ENCODE assay signal across 8 cellular contexts in genomic region chr12:103964805-103965204, GRCh38. TPM values are rescaled to one million over a fixed set of nuclear protein-coding genes. Genes with fewer than 3 reads are reported as not detected.
DNase-seq lines count a peak whose midpoint lies in the region; ATAC-seq, FAIRE-seq and TF ChIP-seq lines count a peak whose summit lies in the region.

No MANE protein-coding gene starts in this region.

- H3K4me3 ChIP-seq in astrocyte of the cerebellum (ENCODE audit: low read depth, low read length) (peak overlapping the region; percentile 92), HepG2 (replicated peaks in 1 of 3; ENCODE audit: insufficient read depth in 1 of 3, low read depth in 2 of 3, low read length in 3 of 3) (peak overlapping the region; percentile 68 to 88 (median 82))

- peaks cover 26% of the 10 kb centered on the region for H3K36me3 Mint-ChIP-seq in activated CD4-positive, alpha-beta T cell treated with anti-CD3 and anti-CD28 coated beads for 36 hours (ENCODE audit: low read depth)

- H3K4me1 ChIP-seq in HepG2 (ENCODE audit: insufficient read depth, low read length): peaks cover 61% of the 10 kb centered on the region

- no peak for TF ChIP-seq RAD21 in HepG2 (CRISPR knock-in tag; IDR thresholded peaks at IDR 0.05)

- H3K36me3 ChIP-seq in HepG2 (replicated peaks in 1 of 2; ENCODE audit: control insufficient read depth in 1 of 2, insufficient read depth in 2 of 2, low read length in 2 of 2): peaks cover 0 to 12% of the 10 kb centered on the region in 2 experiments; a peak in 1 of 5 replicates

- peak overlapping the region; percentile 98 for H3K27ac Mint-ChIP-seq in activated CD4-positive, alpha-beta T cell treated with anti-CD3 and anti-CD28 coated beads for 36 hours

- FAIRE-seq in HepG2 (lab: Jason Lieb, UNC): no peak

- peaks cover 45% of the 10 kb centered on the region for H3K4me1 Mint-ChIP-seq in activated CD4-positive, alpha-beta T cell treated with anti-CD3 and anti-CD28 coated beads for 36 hours

- no peak for TF ChIP-seq CTCF in astrocyte of the cerebellum (IDR thresholded peaks at IDR 0.05; ENCODE audit: low read depth, low read length, missing control alignments)
- no peak for TF ChIP-seq CTCF in HepG2 (CRISPR knock-in tag; IDR thresholded peaks at IDR 0.05)

- H3K79me2 ChIP-seq in HepG2 (ENCODE audit: insufficient read depth, low read length): peaks cover 58% of the 10 kb centered on the region

- H3K4me3 Mint-ChIP-seq in activated CD4-positive, alpha-beta T cell treated with anti-CD3 and anti-CD28 coated beads for 36 hours: peak overlapping the region; percentile 94

- intact Hi-C loops in activated CD4-positive, alpha-beta T cell treated with anti-CD3 and anti-CD28 coated beads for 36 hours (cut with DNase I, micrococcal nuclease): loop anchor here (1.0 to 10.0 kb wide), 14 partner anchors 8 to 1903 kb away; partner anchors contain the start of genes HCFC2 (in 2 of the 2), HSP90B1 (in 2 of the 2), NFYB (in 2 of the 2) and NT5DC3 (in 2 of the 2)
- intact Hi-C loops in HepG2 (cut with micrococcal nuclease; ENCODE audit: unreplicated experiment): loop anchor here (1.0 to 10.0 kb wide), 3 partner anchors 8 to 170 kb away; partner anchors contain the start of genes HSP90B1 and NFYB

- POLR2A ChIA-PET in activated CD4-positive, alpha-beta T cell treated with anti-CD3 and anti-CD28 coated beads for 36 hours (lab: Charles Lee): interaction anchor here (1.4 to 4.7 kb wide), 5 partner anchors 8 to 57 kb away, joined by 4 to 50 read pairs (median 12); partner anchors contain the start of gene HSP90B1
- POLR2A ChIA-PET in HepG2 (lab: Yijun Ruan, JAX): interaction anchor here (1.2 to 3.6 kb wide), 5 partner anchors 9 to 321 kb away, joined by 3 to 118 read pairs (median 8); partner anchors contain the start of gene HSP90B1

- no peaks in the 10 kb centered on the region for H3K27me3 Mint-ChIP-seq in activated CD4-positive, alpha-beta T cell treated with anti-CD3 and anti-CD28 coated beads for 36 hours

- no peak overlapping the region for H2AFZ ChIP-seq in HepG2 (ENCODE audit: low read length)

- H4K20me1 ChIP-seq in HepG2 (ENCODE audit: insufficient read depth, low read length): no peaks in the 10 kb centered on the region

- no TSS peak for BruUV-seq in HepG2 (replicated peaks; lab: Mats Ljungman, UMichigan)

- no peaks in the 10 kb centered on the region for H3K9me3 Mint-ChIP-seq in activated CD4-positive, alpha-beta T cell treated with anti-CD3 and anti-CD28 coated beads for 36 hours (ENCODE audit: low read depth)

- H3K9ac ChIP-seq in HepG2 (ENCODE audit: insufficient read depth, low read depth, low read length): peak overlapping the region; percentile 91

- TF ChIP-seq POLR2A in HepG2 (IDR thresholded peaks at IDR 0.05; ENCODE audit: insufficient read depth in 1 of 2, low read depth in 2 of 2, low read length in 2 of 2): no peak

- H3K4me2 ChIP-seq in HepG2 (ENCODE audit: low read depth, low read length): peak overlapping the region; percentile 75

- in situ Hi-C loops in astrocyte of the cerebellum (cut with HindIII; ENCODE audit: low sequenced_read_pairs) (no loop called here), HepG2 (cut with HindIII; ENCODE audit: extremely low pct_ligation_motif_present, low pct_unique_long_range_greater_than_20kb) (no loop called here)

- ATAC-seq in activated CD4-positive, alpha-beta T cell treated with anti-CD3 and anti-CD28 coated beads for 36 hours: no peak
- ATAC-seq in HepG2 (no peak), HG03196 (IDR thresholded peaks at IDR 0.05; ENCODE audit: unreplicated experiment) (no peak)

- TF ChIP-seq EP300 in HepG2 (IDR thresholded peaks at IDR 0.05; ENCODE audit: low read depth in 2 of 2, low read length in 2 of 2) (no peak), HepG2 (CRISPR knock-in tag; IDR thresholded peaks at IDR 0.05; ENCODE audit: borderline replicate concordance) (no peak)

- DNase-seq in activated CD4-positive, alpha-beta T cell treated with anti-CD3 and anti-CD28 coated beads for 36 hours: no peak
- DNase-seq in activated CD4-positive, alpha-beta T cell treated with anti-CD3 and anti-CD28 coated beads for 48 hours: no peak
- DNase-seq in astrocyte of the cerebellum (ENCODE audit: low read depth) (no peak), HepG2 (ENCODE audit: low spot score) (no peak), NCI-H128 (lab: John Stamatoyannopoulos, UW; ENCODE audit: unreplicated experiment) (no peak), H4 (ENCODE audit: low spot score) (no peak)

- 3% methylated on average over 3 of the region's 3 CpGs for WGBS in HepG2 (ENCODE audit: low lambda C conversion rate)

- CTCF ChIA-PET in activated CD4-positive, alpha-beta T cell treated with anti-CD3 and anti-CD28 coated beads for 36 hours (lab: Charles Lee): interaction anchor here (0.7 to 3.7 kb wide), 5 partner anchors 10 to 928 kb away, joined by 4 to 32 read pairs (median 5); a partner anchor contains a TSS
- CTCF ChIA-PET in HepG2 (lab: Yijun Ruan, JAX; ENCODE audit: low intra/inter-chr PET ratio, low total read pairs): no interaction called here

- no peaks in the 10 kb centered on the region for H3K9me3 ChIP-seq in HepG2 (ENCODE audit: low read length)

- peak overlapping the region; percentile 86 for H3K27ac ChIP-seq in HepG2 (ENCODE audit: extremely low read length, insufficient read depth, low read length)
- peak overlapping the region; percentile 88 for H3K27ac ChIP-seq in temporal lobe (ENCODE audit: low read depth, low read length)

- H3K27me3 ChIP-seq in HepG2 (ENCODE audit: control insufficient read depth in 1 of 2, insufficient read depth in 2 of 2, low read length in 2 of 2): no peaks in the 10 kb centered on the region; a peak in 1 of 5 replicates

TF ChIP-seq in HepG2, 621 proteins besides CTCF, POLR2A, EP300 and RAD21 (continues in another document):
- TF ChIP-seq SMAD1 (CRISPR knock-in tag; IDR thresholded peaks at IDR 0.05; ENCODE audit: borderline replicate concordance, low read depth): no peak

RNA-seq across cellular contexts. Expression of gene TDG, which starts 0.9 kb away (rescaled TPM):
- 10 to 100 TPM; 35.4 to 37.2 TPM for total RNA-seq in activated CD4-positive, alpha-beta T cell treated with anti-CD3 and anti-CD28 coated beads for 36 hours
- total RNA-seq in HepG2 (2016; rRNA removed; fragmentation: Illumina TruSeq; extraction: Trizol) (19.5 and 24.0 TPM in 2 replicates), temporal lobe (42.8 TPM)
- 11.8 and 12.8 TPM in 2 replicates for total RNA-seq in HepG2 (2016; cell fraction: cytosol; rRNA removed; fragmentation: Illumina TruSeq; extraction: Trizol; ENCODE audit: low read depth)
- total RNA-seq in HepG2 (2016; cell fraction: insoluble cytoplasmic fraction; rRNA removed; fragmentation: Illumina TruSeq; extraction: Trizol): 20.9 and 24.6 TPM in 2 replicates
- total RNA-seq in HepG2 (2016; cell fraction: membrane; rRNA removed; fragmentation: Illumina TruSeq; extraction: Trizol): 7.4 TPM in 2 replicates
- 25.3 and 26.6 TPM in 2 replicates for total RNA-seq in HepG2 (2016; cell fraction: nucleus; rRNA removed; fragmentation: Illumina TruSeq; extraction: Trizol)
- polyA plus RNA-seq in HepG2 (2011; rRNA removed): 12.7 and 14.2 TPM in 2 replicates
- polyA plus RNA-seq in HepG2 (2011; cell fraction: cytosol; rRNA removed): 4.6 and 6.2 TPM in 2 replicates
- 15.3 and 21.4 TPM in 2 replicates for polyA plus RNA-seq in HepG2 (2011; cell fraction: nucleus; rRNA removed)
- 14.2 and 14.6 TPM in 2 replicates for polyA plus RNA-seq in HepG2 (2012)
- 0.63 and 0.67 TPM in 2 replicates for polyA plus RNA-seq in HepG2 (2016; cell fraction: cytosol; fragmentation: Illumina TruSeq; extraction: Trizol; ENCODE audit: low read depth)
- polyA plus RNA-seq in HepG2 (2016; cell fraction: insoluble cytoplasmic fraction; fragmentation: Illumina TruSeq; extraction: Trizol; ENCODE audit: low read depth): 22.2 and 22.3 TPM in 2 replicates
- polyA plus RNA-seq in HepG2 (2016; cell fraction: membrane; fragmentation: Illumina TruSeq; extraction: Trizol; ENCODE audit: low read depth): 2.8 and 3.2 TPM in 2 replicates
- 35.4 and 37.9 TPM in 2 replicates for polyA plus RNA-seq in HepG2 (2016; cell fraction: nucleus; fragmentation: Illumina TruSeq; extraction: Trizol; ENCODE audit: insufficient read depth, low read depth)
- polyA minus RNA-seq in HepG2 (2011; rRNA and poly(A)+ RNA removed; ENCODE audit: low replicate concordance): 4.8 and 13.4 TPM in 2 replicates
- 7.5 and 7.9 TPM in 2 replicates for polyA minus RNA-seq in HepG2 (2011; cell fraction: cytosol; rRNA and poly(A)+ RNA removed)
- 37.8 and 39.1 TPM in 2 replicates for polyA minus RNA-seq in HepG2 (2011; cell fraction: nucleus; rRNA and poly(A)+ RNA removed)
- total RNA-seq in H4 (2014; rRNA removed; shearing (Covaris generic)): 34.2 and 39.0 TPM in 2 replicates

RNA-seq across cellular contexts. Expression of gene HSP90B1, which starts 34.6 kb away (rescaled TPM):
- 100 to 1,000 TPM; 384 to 394 TPM for total RNA-seq in activated CD4-positive, alpha-beta T cell treated with anti-CD3 and anti-CD28 coated beads for 36 hours
- total RNA-seq in HepG2 (2016; rRNA removed; fragmentation: Illumina TruSeq; extraction: Trizol) (496 and 954 TPM in 2 replicates), temporal lobe (162 TPM)
- total RNA-seq in HepG2 (2016; cell fraction: cytosol; rRNA removed; fragmentation: Illumina TruSeq; extraction: Trizol; ENCODE audit: low read depth): 47.0 and 69.8 TPM in 2 replicates
- 468 and 962 TPM in 2 replicates for total RNA-seq in HepG2 (2016; cell fraction: insoluble cytoplasmic fraction; rRNA removed; fragmentation: Illumina TruSeq; extraction: Trizol)
- 69.5 and 84.4 TPM in 2 replicates for total RNA-seq in HepG2 (2016; cell fraction: membrane; rRNA removed; fragmentation: Illumina TruSeq; extraction: Trizol)
- total RNA-seq in HepG2 (2016; cell fraction: nucleus; rRNA removed; fragmentation: Illumina TruSeq; extraction: Trizol): 1,047 and 1,178 TPM in 2 replicates
- polyA plus RNA-seq in HepG2 (2011; rRNA removed): 621 and 800 TPM in 2 replicates
- 280 and 440 TPM in 2 replicates for polyA plus RNA-seq in HepG2 (2011; cell fraction: cytosol; rRNA removed)
- polyA plus RNA-seq in HepG2 (2011; cell fraction: nucleus; rRNA removed): 376 and 536 TPM in 2 replicates
- 1,055 and 1,205 TPM in 2 replicates for polyA plus RNA-seq in HepG2 (2012)
- polyA plus RNA-seq in HepG2 (2016; cell fraction: cytosol; fragmentation: Illumina TruSeq; extraction: Trizol; ENCODE audit: low read depth): 44.1 and 50.8 TPM in 2 replicates
- 498 and 522 TPM in 2 replicates for polyA plus RNA-seq in HepG2 (2016; cell fraction: insoluble cytoplasmic fraction; fragmentation: Illumina TruSeq; extraction: Trizol; ENCODE audit: low read depth)
- 50.1 and 59.6 TPM in 2 replicates for polyA plus RNA-seq in HepG2 (2016; cell fraction: membrane; fragmentation: Illumina TruSeq; extraction: Trizol; ENCODE audit: low read depth)
- polyA plus RNA-seq in HepG2 (2016; cell fraction: nucleus; fragmentation: Illumina TruSeq; extraction: Trizol; ENCODE audit: insufficient read depth, low read depth): 1,450 and 1,620 TPM in 2 replicates
- 80.4 and 149 TPM in 2 replicates for polyA minus RNA-seq in HepG2 (2011; rRNA and poly(A)+ RNA removed; ENCODE audit: low replicate concordance)
- polyA minus RNA-seq in HepG2 (2011; cell fraction: cytosol; rRNA and poly(A)+ RNA removed): 307 and 357 TPM in 2 replicates
- polyA minus RNA-seq in HepG2 (2011; cell fraction: nucleus; rRNA and poly(A)+ RNA removed): 422 and 476 TPM in 2 replicates
- 507 and 561 TPM in 2 replicates for total RNA-seq in H4 (2014; rRNA removed; shearing (Covaris generic))
